ENCODE assay signal across 8 cellular contexts in the genomic region with DNA sequence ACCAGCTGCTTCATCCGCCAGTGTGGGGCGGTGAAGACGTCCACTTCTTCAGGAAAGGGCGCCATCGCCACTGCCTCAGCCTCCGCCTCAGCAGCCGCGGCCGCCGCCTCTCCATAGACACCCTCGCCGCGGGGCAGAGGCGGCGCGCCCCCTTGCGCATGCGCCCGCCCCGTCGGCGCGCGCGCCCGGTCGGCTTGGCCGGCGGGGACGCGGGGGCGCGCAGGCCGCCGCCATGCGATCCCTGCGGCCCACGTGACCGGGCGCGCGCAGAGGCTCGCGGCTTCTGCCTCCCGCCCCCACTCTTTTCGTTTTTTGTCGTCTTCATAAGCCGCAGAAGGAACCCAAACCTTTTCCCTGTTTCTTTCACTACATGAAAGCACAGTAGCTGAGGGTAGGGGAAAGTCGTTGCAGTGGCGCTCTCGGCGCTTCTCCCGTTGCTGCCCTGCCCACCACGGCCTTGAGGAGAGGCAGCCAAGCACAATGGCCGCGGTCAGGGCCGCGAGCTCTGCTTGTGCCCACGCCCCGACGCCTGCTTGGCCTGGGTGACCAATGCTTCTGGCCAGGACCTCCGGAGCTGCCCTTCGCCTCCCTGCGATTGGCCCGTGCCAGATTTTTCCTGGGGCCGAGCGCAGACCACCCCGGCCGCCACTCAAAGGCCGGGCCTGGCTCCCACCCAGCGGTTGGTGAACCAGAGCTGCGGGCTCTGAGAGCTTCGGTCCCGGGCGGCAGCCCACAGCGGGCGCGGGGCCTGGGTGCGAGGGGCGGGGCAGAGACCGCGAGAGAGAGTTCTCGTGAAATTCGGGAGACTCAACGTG. TPM values are rescaled to one million over a fixed set of nuclear protein-coding genes. Genes with fewer than 3 reads are reported as not detected.
A peak's percentile ranks its signal among the peaks of the same experiment; 100 is the strongest.
DNase-seq lines count a peak whose midpoint lies in the region; ATAC-seq and TF ChIP-seq lines count a peak whose summit lies in the region.

A gene with protein sequence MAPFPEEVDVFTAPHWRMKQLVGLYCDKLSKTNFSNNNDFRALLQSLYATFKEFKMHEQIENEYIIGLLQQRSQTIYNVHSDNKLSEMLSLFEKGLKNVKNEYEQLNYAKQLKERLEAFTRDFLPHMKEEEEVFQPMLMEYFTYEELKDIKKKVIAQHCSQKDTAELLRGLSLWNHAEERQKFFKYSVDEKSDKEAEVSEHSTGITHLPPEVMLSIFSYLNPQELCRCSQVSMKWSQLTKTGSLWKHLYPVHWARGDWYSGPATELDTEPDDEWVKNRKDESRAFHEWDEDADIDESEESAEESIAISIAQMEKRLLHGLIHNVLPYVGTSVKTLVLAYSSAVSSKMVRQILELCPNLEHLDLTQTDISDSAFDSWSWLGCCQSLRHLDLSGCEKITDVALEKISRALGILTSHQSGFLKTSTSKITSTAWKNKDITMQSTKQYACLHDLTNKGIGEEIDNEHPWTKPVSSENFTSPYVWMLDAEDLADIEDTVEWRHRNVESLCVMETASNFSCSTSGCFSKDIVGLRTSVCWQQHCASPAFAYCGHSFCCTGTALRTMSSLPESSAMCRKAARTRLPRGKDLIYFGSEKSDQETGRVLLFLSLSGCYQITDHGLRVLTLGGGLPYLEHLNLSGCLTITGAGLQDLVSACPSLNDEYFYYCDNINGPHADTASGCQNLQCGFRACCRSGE (minus strand): TSS at position 135 of the 815 bp plus-strand sequence. CDS start 70 bp downstream, at position 65.

- peak within 1 kb of the TSS; percentile 65 for H3K4me3 ChIP-seq in colonic mucosa

- peak within 1 kb of the TSS; percentile 97 to 98 for H3K9ac ChIP-seq in colonic mucosa (ENCODE audit: low read depth in 2 of 2, low read length in 2 of 2)

- peaks cover 12% of the 10 kb centered on the region for H3K4me1 ChIP-seq in colonic mucosa

- peak within 1 kb of the TSS; percentile 93 for H3K27ac ChIP-seq in colonic mucosa

- H3K9me3 ChIP-seq in colonic mucosa = no peaks in the 10 kb centered on the region

- TF ChIP-seq CTCF in colonic mucosa (IDR thresholded peaks at IDR 0.05) = no peak

- intact Hi-C loops in colonic mucosa (cut with DNase I) = no loop called here

- H3K27me3 ChIP-seq in colonic mucosa = no peaks in the 10 kb centered on the region

- H3K36me3 ChIP-seq in colonic mucosa = no peaks in the 10 kb centered on the region

- ATAC-seq in GM19023 (IDR thresholded peaks at IDR 0.05; ENCODE audit: unreplicated experiment) (peak; percentile 73), HG03196 (IDR thresholded peaks at IDR 0.05; ENCODE audit: unreplicated experiment) (peak; percentile 70), left lobe of liver (peak; percentile 81)

- DNase-seq in AG20443 (ENCODE audit: low spot score) (peak; percentile 99), NCI-H345 treated with DMSO at 0.1 percent for 48 hours (lab: John Stamatoyannopoulos, UW; ENCODE audit: unreplicated experiment) (peak; percentile 62), colonic mucosa (peak; percentile 73), left lobe of liver (ENCODE audit: low spot score) (peak; percentile 84)
- DNase-seq in activated CD4-positive, alpha-beta T cell treated with anti-CD3 and anti-CD28 coated beads for 48 hours = peak; percentile 86
- DNase-seq in stimulated activated CD4-positive, alpha-beta T cell treated with anti-CD3 and anti-CD28 coated beads, Interleukin-2, amount 100 ng/mL, for 4 hours (ENCODE audit: low read depth) = peak; percentile 78

RNA-seq across cellular contexts. Expression of the gene that starts here (rescaled TPM):
- 10 to 100 TPM; 43.4 to 52.1 TPM for total RNA-seq in colonic mucosa
- total RNA-seq in left lobe of liver = 38.9 TPM

Comparison
In these comparisons a context has a peak if more than half of its experiments do, and no peak if none do; other contexts are left out.
1. Peak in every context shown above with its lines: DNase-seq, ATAC-seq, H3K4me3 ChIP-seq and H3K27ac ChIP-seq.